ENCODE assay signal across 8 cellular contexts in genomic region chr2:159711562-159712193, GRCh38. TPM values are rescaled to one million over a fixed set of nuclear protein-coding genes. Genes with fewer than 3 reads are reported as not detected.
DNase-seq lines count a peak whose midpoint lies in the region; FAIRE-seq and TF ChIP-seq lines count a peak whose summit lies in the region.

No MANE protein-coding gene starts in this region.

- no peak overlapping the region for H2AK5ac ChIP-seq in H1 (ENCODE audit: low read depth, low read length)

- peak overlapping the region; percentile 61 for H4K5ac ChIP-seq in H1 (ENCODE audit: insufficient read length, low read depth, low read length)

- no peaks in the 10 kb centered on the region for H3K27me3 ChIP-seq in H1 (replicated peaks in 1 of 4; ENCODE audit: control insufficient read depth in 3 of 4, extremely low read depth in 1 of 4, insufficient read depth in 3 of 4, low read length in 3 of 4)
- no peaks in the 10 kb centered on the region for H3K27me3 ChIP-seq in neural cell (ENCODE audit: insufficient read depth, low read depth, low read length)

- H2BK5ac ChIP-seq in H1 (ENCODE audit: low read depth, low read length), result peak overlapping the region; percentile 22; the same call in 1 of the 2 replicates

- 2% methylated on average over 7 of the region's 14 CpGs; no CpG with 5 or more reads in 1 of the 2 experiments for WGBS in H1 (ENCODE audit: extremely low coverage in 1 of 2, insufficient coverage in 1 of 2, insufficient read length in 1 of 2, insufficient replicate concordance in 2 of 2, low coverage in 1 of 2, low lambda C conversion rate in 2 of 2, missing lambda C conversion rate in 1 of 2), 2 experiments

- no peak for TF ChIP-seq CTCF in OCI-LY7 (conservative IDR thresholded peaks at IDR 0.05; ENCODE audit: low read length)
- TF ChIP-seq CTCF in H1 (IDR thresholded peaks at IDR 0.05; ENCODE audit: control extremely low read depth in 1 of 3, insufficient read depth in 1 of 3, low read depth in 1 of 3, low read length in 3 of 3), result no peak
- no peak for TF ChIP-seq CTCF in neural cell (IDR thresholded peaks at IDR 0.05; ENCODE audit: poor library complexity, severe bottlenecking)

- FAIRE-seq in H1 (lab: Jason Lieb, UNC), result no peak

- H2BK12ac ChIP-seq in H1 (ENCODE audit: low read depth, low read length), result no peak overlapping the region

- H3K4me1 ChIP-seq in OCI-LY7 (ENCODE audit: insufficient read depth, low read length, poor library complexity, severe bottlenecking), result peaks cover 37% of the 10 kb centered on the region
- peaks cover 0 to 8% (median 2%) of the 10 kb centered on the region in 4 experiments; a peak in 3 of 7 replicates for H3K4me1 ChIP-seq in H1 (replicated peaks in 1 of 4; ENCODE audit: control insufficient read depth in 3 of 4, insufficient read depth in 4 of 4, low read length in 3 of 4)

- H4K20me1 ChIP-seq in OCI-LY7 (ENCODE audit: insufficient read depth, low read length) (peaks cover 37% of the 10 kb centered on the region), H1 (replicated peaks in 1 of 2; ENCODE audit: control insufficient read depth in 1 of 2, insufficient read depth in 2 of 2, low read length in 2 of 2) (peaks cover 10 to 13% of the 10 kb centered on the region in 2 experiments), neural cell (ENCODE audit: insufficient read depth) (peaks cover 1% of the 10 kb centered on the region)

- TF ChIP-seq EP300 in H1 (IDR thresholded peaks at IDR 0.05; ENCODE audit: borderline replicate concordance in 1 of 2, low read depth in 2 of 2, low read length in 2 of 2) (no peak; a peak in 1 of 3 replicates), neural cell (conservative IDR thresholded peaks at IDR 0.05; ENCODE audit: poor library complexity, severe bottlenecking) (no peak)

- no peaks in the 10 kb centered on the region for H3K23me2 ChIP-seq in H1 (ENCODE audit: low read depth, low read length)

- H3F3A ChIP-seq in neural cell (ENCODE audit: insufficient read depth, low read length, poor library complexity, severe bottlenecking), result peaks cover 6% of the 10 kb centered on the region

- no peak overlapping the region for H2BK120ac ChIP-seq in H1 (replicated peaks; ENCODE audit: low read depth, low read length)

- H3K56ac ChIP-seq in H1 (replicated peaks; ENCODE audit: insufficient read length, low read depth, low read length), result no peak overlapping the region

- H3K4ac ChIP-seq in H1 (replicated peaks; ENCODE audit: insufficient read length, low read depth, low read length), result no peak overlapping the region

- DNase-seq in DMS153 treated with DMSO at 0.1 percent for 48 hours (lab: John Stamatoyannopoulos, UW; ENCODE audit: unreplicated experiment) (peak; percentile 72), OCI-LY7 (ENCODE audit: low spot score) (no peak), H1 (ENCODE audit: low read depth in 1 of 2, low spot score in 2 of 2) (no peak), AG20443 (ENCODE audit: low spot score) (no peak), NCI-H2081 (lab: John Stamatoyannopoulos, UW) (no peak)
- no peak for DNase-seq in effector CD4-positive, alpha-beta T cell
- DNase-seq in activated CD4-positive, CD25-positive, alpha-beta regulatory T cell (lab: John Stamatoyannopoulos, UW), result no peak

- H3K79me2 ChIP-seq in OCI-LY7 (ENCODE audit: insufficient read depth, low read depth, low read length) (peaks cover 55% of the 10 kb centered on the region), H1 (ENCODE audit: control insufficient read depth in 1 of 2, insufficient read depth in 2 of 2, low read length in 2 of 2) (peaks cover 35 to 49% of the 10 kb centered on the region in 2 experiments), neural cell (replicated peaks; ENCODE audit: insufficient read depth, low read length) (peaks cover 41% of the 10 kb centered on the region)

- no peak overlapping the region for H2BK20ac ChIP-seq in H1 (ENCODE audit: low read length)

- peak overlapping the region; percentile 93 for H2AFZ ChIP-seq in OCI-LY7 (ENCODE audit: low read length)
- peak overlapping the region; percentile 82 for H2AFZ ChIP-seq in H1 (ENCODE audit: low read length)
- peak overlapping the region; percentile 79 for H2AFZ ChIP-seq in neural cell (ENCODE audit: low read depth, low read length)

- peak overlapping the region in 3 of 4 experiments; percentile 71 to 100 (median 99) for H3K9ac ChIP-seq in H1 (replicated peaks in 1 of 4; ENCODE audit: extremely low read depth in 1 of 4, low read depth in 3 of 4, low read length in 3 of 4)
- H3K9ac ChIP-seq in neural cell (ENCODE audit: low read length), result peak overlapping the region; percentile 99

- no peak overlapping the region for H3K14ac ChIP-seq in H1 (ENCODE audit: insufficient read length)

- H3K9me3 ChIP-seq in OCI-LY7 (ENCODE audit: low read length), result peaks cover 5% of the 10 kb centered on the region; the same call in 1 of the 2 replicates
- no peaks in the 10 kb centered on the region for H3K9me3 ChIP-seq in H1 (ENCODE audit: insufficient read depth in 2 of 2, low read depth in 1 of 2, low read length in 1 of 2)
- H3K9me3 ChIP-seq in neural cell (ENCODE audit: low read length), result no peaks in the 10 kb centered on the region

- H3K4me2 ChIP-seq in OCI-LY7 (ENCODE audit: low read length) (peak overlapping the region; percentile 75), H1 (ENCODE audit: insufficient read depth in 1 of 2, low read depth in 2 of 2, low read length in 2 of 2) (peak overlapping the region; percentile 43 to 78), neural cell (ENCODE audit: low read length) (peak overlapping the region; percentile 63)

- TF ChIP-seq RAD21 in H1 (IDR thresholded peaks at IDR 0.05 in 1 of 2, conservative IDR thresholded peaks at IDR 0.05 in 1 of 2; ENCODE audit: low read depth in 2 of 2, low read length in 2 of 2) (no peak), neural cell (conservative IDR thresholded peaks at IDR 0.05) (no peak)

- POLR2A ChIA-PET in OCI-LY7 (lab: Charles Lee) (interaction anchor here (0.7 to 2.1 kb wide), 12 partner anchors 13 to 1637 kb away, joined by 3 to 10 read pairs (median 4); no protein-coding TSS in a partner anchor), H1 (lab: Charles Lee; ENCODE audit: partially characterized antibody) (interaction anchor here (0.6 to 4.6 kb wide), 47 partner anchors 9 to 742 kb away, joined by 3 to 75 read pairs (median 4); partner anchors contain the start of genes BAZ2B and WDSUB1)

- H3K36me3 ChIP-seq in OCI-LY7 (ENCODE audit: insufficient read depth, low read length), result peaks cover 29% of the 10 kb centered on the region
- H3K36me3 ChIP-seq in H1 (ENCODE audit: control insufficient read depth in 2 of 4, insufficient read depth in 4 of 4, low read length in 3 of 4), result peaks cover 0 to 19% (median 3%) of the 10 kb centered on the region in 4 experiments; a peak in 5 of 8 replicates
- peaks cover 4% of the 10 kb centered on the region for H3K36me3 ChIP-seq in neural cell (ENCODE audit: insufficient read depth, low read length)

- no peak for TF ChIP-seq POLR2A in H1 (IDR thresholded peaks at IDR 0.05; ENCODE audit: control extremely low read depth in 1 of 2, low read depth in 2 of 2, low read length in 2 of 2)

- peak overlapping the region; percentile 86 for H3K27ac ChIP-seq in OCI-LY7 (ENCODE audit: low read depth, low read length, poor library complexity, severe bottlenecking)
- peak overlapping the region; percentile 37; the same call in 1 of the 2 replicates for H3K27ac ChIP-seq in H1 (ENCODE audit: low read depth, low read length)
- H3K27ac ChIP-seq in neural cell (ENCODE audit: low read length), result peak overlapping the region; percentile 98

- no peak overlapping the region; the same call in 1 of the 2 replicates for H4K8ac ChIP-seq in H1 (ENCODE audit: extremely low read depth, insufficient read depth, low read length)

- peak overlapping the region; percentile 34 for H4K91ac ChIP-seq in H1 (replicated peaks; ENCODE audit: insufficient read length, low read length)

- no peaks in the 10 kb centered on the region for H3K9me2 ChIP-seq in OCI-LY7 (ENCODE audit: insufficient read depth, low read length)
- H3K9me2 ChIP-seq in neural cell (ENCODE audit: insufficient read depth, low read length), result no peaks in the 10 kb centered on the region

- no peak overlapping the region for H3K18ac ChIP-seq in H1 (ENCODE audit: extremely low read depth, low read length)

- H3K4me3 ChIP-seq in OCI-LY7 (ENCODE audit: low read depth, low read length, poor library complexity, severe bottlenecking) (peak overlapping the region; percentile 91), H1 (ENCODE audit: extremely low read depth in 1 of 4, insufficient read depth in 2 of 4, low read depth in 3 of 4, low read length in 4 of 4) (peak overlapping the region; percentile 84 to 96 (median 92)), neural cell (ENCODE audit: low read length) (peak overlapping the region; percentile 94)

- CTCF ChIA-PET in OCI-LY7 (lab: Charles Lee; ENCODE audit: unreplicated experiment), result no interaction called here
- CTCF ChIA-PET in H1 (lab: Charles Lee; ENCODE audit: partially characterized antibody), result interaction anchor here (0.7 to 1.3 kb wide), 4 partner anchors 90 to 206 kb away, joined by 3 to 4 read pairs (median 3); no protein-coding TSS in a partner anchor

- no peak overlapping the region for H3K23ac ChIP-seq in H1 (ENCODE audit: insufficient read length)

- TSS peak; percentile 72 for BruUV-seq in OCI-LY7 (replicated peaks; lab: Mats Ljungman, UMichigan)

- no peak overlapping the region for H2BK15ac ChIP-seq in H1 (ENCODE audit: low read length)

- intact Hi-C loops in OCI-LY7 (cut with micrococcal nuclease; ENCODE audit: unreplicated experiment), result loop anchor here (2.0 to 10.0 kb wide), 3 partner anchors 195 to 1837 kb away; partner anchors contain the start of genes ACVR1 and WDSUB1

- H3K79me1 ChIP-seq in H1 (ENCODE audit: low read depth, low read length), result 0 out of 2 replicates have a peak, but pooled peaks cover 2% of the 10 kb centered on the region

TF ChIP-seq in neural cell, 6 proteins besides CTCF, POLR2A, EP300 and RAD21 (continues in another document):
- no peak for TF ChIP-seq MXI1 (conservative IDR thresholded peaks at IDR 0.05; ENCODE audit: poor library complexity, severe bottlenecking)
- TF ChIP-seq EZH2 (IDR thresholded peaks at IDR 0.05; ENCODE audit: borderline replicate concordance, insufficient read depth, low read length, poor library complexity, severe bottlenecking), result no peak

RNA-seq across cellular contexts. Expression of gene MARCHF7, which starts 0.6 kb away (rescaled TPM):
- total RNA-seq in OCI-LY7 (2014; rRNA removed; shearing (Covaris generic)), result 48.8 and 56.2 TPM in 2 replicates
- total RNA-seq in OCI-LY7 (2022), result 69.4 and 69.6 TPM in 2 replicates
- 108 and 116 TPM in 2 replicates for total RNA-seq in H1 (2021; fragmentation: NEBNext Ultra II Directional; extraction: Animal tissue kit (Norgen Biotek cat#: 25700))
- polyA plus RNA-seq in H1 (2011; rRNA removed) (13.0 and 18.3 TPM in 2 replicates), neural cell (179 and 193 TPM in 2 replicates)
- polyA plus RNA-seq in H1 (2011; cell fraction: cytosol; rRNA removed), result 23.6 TPM
- polyA plus RNA-seq in H1 (2011; cell fraction: nucleus; rRNA removed), result 15.3 TPM
- 49.2 to 80.6 TPM (median 57.8 TPM) in 4 replicates for polyA plus RNA-seq in H1 (2012, experiment 1 of 2)
- polyA plus RNA-seq in H1 (2012, experiment 2 of 2), result 3.1 TPM
- 65.0 TPM for polyA plus RNA-seq in H1 (2013, experiment 1 of 2)
- 67.1 TPM for polyA plus RNA-seq in H1 (2013, experiment 2 of 2)
- 51.0 and 76.0 TPM in 2 replicates for polyA minus RNA-seq in H1 (2011; rRNA and poly(A)+ RNA removed)
- polyA minus RNA-seq in H1 (2011; cell fraction: cytosol; rRNA and poly(A)+ RNA removed), result 64.4 TPM
- polyA minus RNA-seq in H1 (2011; cell fraction: nucleus; rRNA and poly(A)+ RNA removed), result 76.8 TPM
- polyA minus RNA-seq in neural cell, result 347 and 382 TPM in 2 replicates

Comparison
In these comparisons a context has a peak if more than half of its experiments do, and no peak if none do; other contexts are left out.
1. H3K27ac ChIP-seq: peak in every context shown above with its lines; median percentile 98 in neural cell; 86 in OCI-LY7; 37 in H1.